Comparison of ENCODE assay signal across 1 cellular context in the genomic region with DNA sequence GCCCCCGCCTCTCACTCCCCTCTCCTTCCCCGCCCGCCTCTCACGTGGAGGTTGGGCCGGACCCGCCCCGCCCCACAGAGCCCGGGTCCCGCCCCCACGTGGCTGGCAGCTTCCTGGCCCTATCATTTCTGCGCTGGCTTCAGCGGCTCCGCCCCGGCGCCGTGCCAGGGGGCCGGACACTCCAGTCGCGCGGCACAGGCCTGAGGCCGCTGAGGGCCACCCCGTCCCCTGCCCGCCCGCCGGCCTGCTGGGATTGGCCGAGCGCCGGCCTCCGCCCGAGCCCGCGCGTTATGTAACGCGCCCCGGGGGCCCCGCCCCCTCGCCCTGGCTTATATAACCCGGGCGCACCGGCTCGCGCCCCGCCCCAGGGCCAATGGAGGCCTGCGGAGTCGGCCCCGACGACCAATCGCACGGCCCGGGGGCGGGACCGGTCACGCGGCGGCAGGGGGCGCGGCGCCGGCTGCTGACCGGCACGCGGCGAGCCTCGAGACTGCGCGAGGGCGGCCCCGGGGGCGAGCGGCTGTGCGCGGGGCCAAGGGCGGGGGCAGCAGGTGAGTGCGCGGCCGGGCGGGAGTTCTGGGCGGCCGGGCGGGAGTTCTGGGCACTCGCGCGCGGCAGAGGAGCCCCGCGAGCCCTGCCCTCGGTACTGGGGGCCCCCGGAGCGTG.
TF ChIP-seq lines count a peak whose summit lies in the region.

Gene PER3, plus strand, starts transcription at position 466 of the 666 bp plus-strand sequence. CDS start 587 bp downstream, outside the sequence.

TF ChIP-seq in K562, 482 proteins besides CTCF, POLR2A, EP300 and RAD21 (continued from another document):
- TF ChIP-seq, protein P1, sequence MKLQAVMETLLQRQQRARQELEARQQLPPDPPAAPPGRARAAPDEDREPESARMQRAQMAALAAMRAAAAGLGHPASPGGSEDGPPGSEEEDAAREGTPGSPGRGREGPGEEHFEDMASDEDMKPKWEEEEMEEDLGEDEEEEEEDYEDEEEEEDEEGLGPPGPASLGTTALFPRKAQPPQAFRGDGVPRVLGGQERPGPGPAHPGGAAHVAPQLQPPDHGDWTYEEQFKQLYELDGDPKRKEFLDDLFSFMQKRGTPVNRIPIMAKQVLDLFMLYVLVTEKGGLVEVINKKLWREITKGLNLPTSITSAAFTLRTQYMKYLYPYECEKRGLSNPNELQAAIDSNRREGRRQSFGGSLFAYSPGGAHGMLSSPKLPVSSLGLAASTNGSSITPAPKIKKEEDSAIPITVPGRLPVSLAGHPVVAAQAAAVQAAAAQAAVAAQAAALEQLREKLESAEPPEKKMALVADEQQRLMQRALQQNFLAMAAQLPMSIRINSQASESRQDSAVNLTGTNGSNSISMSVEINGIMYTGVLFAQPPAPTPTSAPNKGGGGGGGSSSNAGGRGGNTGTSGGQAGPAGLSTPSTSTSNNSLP (IDR thresholded peaks at IDR 0.05; ENCODE audit: borderline replicate concordance, low read depth, low read length) = no peak
- TF ChIP-seq, protein P2, sequence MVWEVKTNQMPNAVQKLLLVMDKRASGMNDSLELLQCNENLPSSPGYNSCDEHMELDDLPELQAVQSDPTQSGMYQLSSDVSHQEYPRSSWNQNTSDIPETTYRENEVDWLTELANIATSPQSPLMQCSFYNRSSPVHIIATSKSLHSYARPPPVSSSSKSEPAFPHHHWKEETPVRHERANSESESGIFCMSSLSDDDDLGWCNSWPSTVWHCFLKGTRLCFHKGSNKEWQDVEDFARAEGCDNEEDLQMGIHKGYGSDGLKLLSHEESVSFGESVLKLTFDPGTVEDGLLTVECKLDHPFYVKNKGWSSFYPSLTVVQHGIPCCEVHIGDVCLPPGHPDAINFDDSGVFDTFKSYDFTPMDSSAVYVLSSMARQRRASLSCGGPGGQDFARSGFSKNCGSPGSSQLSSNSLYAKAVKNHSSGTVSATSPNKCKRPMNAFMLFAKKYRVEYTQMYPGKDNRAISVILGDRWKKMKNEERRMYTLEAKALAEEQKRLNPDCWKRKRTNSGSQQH (CRISPR knock-in tag; IDR thresholded peaks at IDR 0.05) = no peak
- TF ChIP-seq CHD2 (IDR thresholded peaks at IDR 0.05; ENCODE audit: low read depth, low read length) (0 out of 2 replicates have a peak, but pooled peaks have one; percentile 21), MED1 (CRISPR knock-in tag; IDR thresholded peaks at IDR 0.05; ENCODE audit: borderline replicate concordance) (no peak), ZNF511 (CRISPR knock-in tag; IDR thresholded peaks at IDR 0.05) (0 out of 2 replicates have a peak, but pooled peaks have one; percentile 24), CTBP1 (IDR thresholded peaks at IDR 0.05; ENCODE audit: borderline replicate concordance) (peak; percentile 91), NRF1 (conservative IDR thresholded peaks at IDR 0.05 in 1 of 2, IDR thresholded peaks at IDR 0.05 in 1 of 2) (peak; percentile 81; a peak in 2 of 4 replicates), L3MBTL2 (IDR thresholded peaks at IDR 0.05) (peak; percentile 99), HNRNPL (IDR thresholded peaks at IDR 0.05; ENCODE audit: low read depth, low read length) (peak; percentile 94), GMEB1 (CRISPR knock-in tag; IDR thresholded peaks at IDR 0.05) (peak; percentile 49; the same call in 1 of the 2 replicates), SIN3A (IDR thresholded peaks at IDR 0.05; ENCODE audit: borderline replicate concordance in 2 of 2, control insufficient read depth in 1 of 2, low read depth in 2 of 2, low read length in 2 of 2) (no peak), KLF1 (tag; IDR thresholded peaks at IDR 0.05) (peak; percentile 72), CC2D1A (IDR thresholded peaks at IDR 0.05) (no peak), FOXJ2 (tag; IDR thresholded peaks at IDR 0.05) (peak; percentile 35; the same call in 1 of the 2 replicates), CCNT2 (IDR thresholded peaks at IDR 0.05; ENCODE audit: borderline replicate concordance, extremely low read depth, insufficient read length, low read depth, low read length) (peak; percentile 87), HMGN3 (IDR thresholded peaks at IDR 0.05; ENCODE audit: borderline replicate concordance, extremely low read depth, insufficient read length, low read depth, low read length) (peak; percentile 85), MYC (IDR thresholded peaks at IDR 0.05; ENCODE audit: low read depth, low read length) (peak; percentile 66; the same call in 1 of the 2 replicates), MYC (CRISPR knock-in tag; IDR thresholded peaks at IDR 0.05; ENCODE audit: borderline replicate concordance, low read depth) (no peak), ZSCAN29 (IDR thresholded peaks at IDR 0.05) (no peak), SP1 (CRISPR knock-in tag; IDR thresholded peaks at IDR 0.05) (peak; percentile 73), FIP1L1 (IDR thresholded peaks at IDR 0.05; ENCODE audit: low read depth, low read length, poor library complexity, severe bottlenecking) (peak; percentile 64), NR2C2 (CRISPR knock-in tag; IDR thresholded peaks at IDR 0.05) (no peak), NR2C2 (tag; IDR thresholded peaks at IDR 0.05) (peak; percentile 76), EGR1 (conservative IDR thresholded peaks at IDR 0.05) (peak; percentile 35; the same call in 1 of the 2 replicates), HES1 (IDR thresholded peaks at IDR 0.05; ENCODE audit: low read depth) (peak; percentile 62; the same call in 1 of the 2 replicates), KAT2B (IDR thresholded peaks at IDR 0.05; ENCODE audit: low read depth, low read length) (no peak), SMAD1 (IDR thresholded peaks at IDR 0.05; ENCODE audit: low read depth, low read length, partially characterized antibody) (peak; percentile 99), POLR2G (IDR thresholded peaks at IDR 0.05; ENCODE audit: low read depth, low read length) (peak; percentile 64), ZNF282 (CRISPR knock-in tag; IDR thresholded peaks at IDR 0.05) (0 out of 2 replicates have a peak, but pooled peaks have one; percentile 39), ZBTB7A (IDR thresholded peaks at IDR 0.05; ENCODE audit: borderline replicate concordance, control insufficient read depth, low read depth, low read length) (peak; percentile 39; the same call in 1 of the 2 replicates), JUND (IDR thresholded peaks at IDR 0.05; ENCODE audit: borderline replicate concordance, low read depth, low read length) (peak; percentile 38; the same call in 1 of the 2 replicates), JUND (tag; IDR thresholded peaks at IDR 0.05; ENCODE audit: borderline replicate concordance, low read depth, low read length) (no peak; the same call in 2 of the 3 replicates), HDAC6 (IDR thresholded peaks at IDR 0.05; ENCODE audit: low read depth, low read length) (no peak), CHD1 (IDR thresholded peaks at IDR 0.05; ENCODE audit: low read length) (no peak), ESRRA (IDR thresholded peaks at IDR 0.05; ENCODE audit: borderline replicate concordance, low read depth) (peak; percentile 17; the same call in 1 of the 2 replicates), CEBPG (CRISPR knock-in tag; IDR thresholded peaks at IDR 0.05) (no peak), CEBPG (tag; conservative IDR thresholded peaks at IDR 0.05 in 1 of 2, IDR thresholded peaks at IDR 0.05 in 1 of 2) (0 out of 4 replicates have a peak, but pooled peaks have one; percentile 17 to 38), CEBPB (tag; IDR thresholded peaks at IDR 0.05) (peak; percentile 44; the same call in 1 of the 2 replicates)
- TF ChIP-seq, protein P3, sequence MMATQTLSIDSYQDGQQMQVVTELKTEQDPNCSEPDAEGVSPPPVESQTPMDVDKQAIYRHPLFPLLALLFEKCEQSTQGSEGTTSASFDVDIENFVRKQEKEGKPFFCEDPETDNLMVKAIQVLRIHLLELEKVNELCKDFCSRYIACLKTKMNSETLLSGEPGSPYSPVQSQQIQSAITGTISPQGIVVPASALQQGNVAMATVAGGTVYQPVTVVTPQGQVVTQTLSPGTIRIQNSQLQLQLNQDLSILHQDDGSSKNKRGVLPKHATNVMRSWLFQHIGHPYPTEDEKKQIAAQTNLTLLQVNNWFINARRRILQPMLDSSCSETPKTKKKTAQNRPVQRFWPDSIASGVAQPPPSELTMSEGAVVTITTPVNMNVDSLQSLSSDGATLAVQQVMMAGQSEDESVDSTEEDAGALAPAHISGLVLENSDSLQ (IDR thresholded peaks at IDR 0.05) = peak; percentile 98
- TF ChIP-seq, protein P4, sequence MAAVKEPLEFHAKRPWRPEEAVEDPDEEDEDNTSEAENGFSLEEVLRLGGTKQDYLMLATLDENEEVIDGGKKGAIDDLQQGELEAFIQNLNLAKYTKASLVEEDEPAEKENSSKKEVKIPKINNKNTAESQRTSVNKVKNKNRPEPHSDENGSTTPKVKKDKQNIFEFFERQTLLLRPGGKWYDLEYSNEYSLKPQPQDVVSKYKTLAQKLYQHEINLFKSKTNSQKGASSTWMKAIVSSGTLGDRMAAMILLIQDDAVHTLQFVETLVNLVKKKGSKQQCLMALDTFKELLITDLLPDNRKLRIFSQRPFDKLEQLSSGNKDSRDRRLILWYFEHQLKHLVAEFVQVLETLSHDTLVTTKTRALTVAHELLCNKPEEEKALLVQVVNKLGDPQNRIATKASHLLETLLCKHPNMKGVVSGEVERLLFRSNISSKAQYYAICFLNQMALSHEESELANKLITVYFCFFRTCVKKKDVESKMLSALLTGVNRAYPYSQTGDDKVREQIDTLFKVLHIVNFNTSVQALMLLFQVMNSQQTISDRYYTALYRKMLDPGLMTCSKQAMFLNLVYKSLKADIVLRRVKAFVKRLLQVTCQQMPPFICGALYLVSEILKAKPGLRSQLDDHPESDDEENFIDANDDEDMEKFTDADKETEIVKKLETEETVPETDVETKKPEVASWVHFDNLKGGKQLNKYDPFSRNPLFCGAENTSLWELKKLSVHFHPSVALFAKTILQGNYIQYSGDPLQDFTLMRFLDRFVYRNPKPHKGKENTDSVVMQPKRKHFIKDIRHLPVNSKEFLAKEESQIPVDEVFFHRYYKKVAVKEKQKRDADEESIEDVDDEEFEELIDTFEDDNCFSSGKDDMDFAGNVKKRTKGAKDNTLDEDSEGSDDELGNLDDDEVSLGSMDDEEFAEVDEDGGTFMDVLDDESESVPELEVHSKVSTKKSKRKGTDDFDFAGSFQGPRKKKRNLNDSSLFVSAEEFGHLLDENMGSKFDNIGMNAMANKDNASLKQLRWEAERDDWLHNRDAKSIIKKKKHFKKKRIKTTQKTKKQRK (IDR thresholded peaks at IDR 0.05; ENCODE audit: borderline replicate concordance, low read depth, low read length) = no peak
- TF ChIP-seq, protein P5, sequence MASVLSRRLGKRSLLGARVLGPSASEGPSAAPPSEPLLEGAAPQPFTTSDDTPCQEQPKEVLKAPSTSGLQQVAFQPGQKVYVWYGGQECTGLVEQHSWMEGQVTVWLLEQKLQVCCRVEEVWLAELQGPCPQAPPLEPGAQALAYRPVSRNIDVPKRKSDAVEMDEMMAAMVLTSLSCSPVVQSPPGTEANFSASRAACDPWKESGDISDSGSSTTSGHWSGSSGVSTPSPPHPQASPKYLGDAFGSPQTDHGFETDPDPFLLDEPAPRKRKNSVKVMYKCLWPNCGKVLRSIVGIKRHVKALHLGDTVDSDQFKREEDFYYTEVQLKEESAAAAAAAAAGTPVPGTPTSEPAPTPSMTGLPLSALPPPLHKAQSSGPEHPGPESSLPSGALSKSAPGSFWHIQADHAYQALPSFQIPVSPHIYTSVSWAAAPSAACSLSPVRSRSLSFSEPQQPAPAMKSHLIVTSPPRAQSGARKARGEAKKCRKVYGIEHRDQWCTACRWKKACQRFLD (CRISPR knock-in tag; IDR thresholded peaks at IDR 0.05) = peak; percentile 70
- TF ChIP-seq, protein P6, sequence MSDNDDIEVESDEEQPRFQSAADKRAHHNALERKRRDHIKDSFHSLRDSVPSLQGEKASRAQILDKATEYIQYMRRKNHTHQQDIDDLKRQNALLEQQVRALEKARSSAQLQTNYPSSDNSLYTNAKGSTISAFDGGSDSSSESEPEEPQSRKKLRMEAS (CRISPR knock-in tag; IDR thresholded peaks at IDR 0.05) = peak; percentile 64; the same call in 1 of the 2 replicates
- TF ChIP-seq, protein P7, sequence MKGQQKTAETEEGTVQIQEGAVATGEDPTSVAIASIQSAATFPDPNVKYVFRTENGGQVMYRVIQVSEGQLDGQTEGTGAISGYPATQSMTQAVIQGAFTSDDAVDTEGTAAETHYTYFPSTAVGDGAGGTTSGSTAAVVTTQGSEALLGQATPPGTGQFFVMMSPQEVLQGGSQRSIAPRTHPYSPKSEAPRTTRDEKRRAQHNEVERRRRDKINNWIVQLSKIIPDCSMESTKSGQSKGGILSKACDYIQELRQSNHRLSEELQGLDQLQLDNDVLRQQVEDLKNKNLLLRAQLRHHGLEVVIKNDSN (CRISPR knock-in tag; IDR thresholded peaks at IDR 0.05) = peak; percentile 78
TF ChIP-seq in K562: peak in this region for 82.
